Comparison of ENCODE assay signal across 10 cellular contexts in genomic region chr1:52057876-52058275, GRCh38. TPM values are rescaled to one million over a fixed set of nuclear protein-coding genes. Genes with fewer than 3 reads are reported as not detected.
A peak's percentile ranks its signal among the peaks of the same experiment; 100 is the strongest.
DNase-seq lines count a peak whose midpoint lies in the region; ATAC-seq and TF ChIP-seq lines count a peak whose summit lies in the region.
"Had no signal": no experiment of that assay in that cellular context is flagged by ENCODE, and none has a peak within 500 bp of the region (broad histone marks: within the 10 kb centered on the region; RNA-seq: fewer than 3 reads in every experiment).

No MANE protein-coding gene starts in this region.

- peaks cover 52% of the 10 kb centered on the region for H3K4me1 Mint-ChIP-seq in activated CD4-positive, alpha-beta memory T cell treated with anti-CD3 and anti-CD28 coated beads, Interleukin-2, amount 10 ng/mL, durations not matched to agents 7 days and 5 days

- no peaks in the 10 kb centered on the region for H3K27me3 Mint-ChIP-seq in activated CD4-positive, alpha-beta memory T cell treated with anti-CD3 and anti-CD28 coated beads, Interleukin-2, amount 10 ng/mL, durations not matched to agents 7 days and 5 days

- no peaks in the 10 kb centered on the region for H3K9me3 Mint-ChIP-seq in activated CD4-positive, alpha-beta memory T cell treated with anti-CD3 and anti-CD28 coated beads, Interleukin-2, amount 10 ng/mL, durations not matched to agents 7 days and 5 days

- DNase-seq in cardiac muscle cell (ENCODE audit: low read depth in 1 of 2, low spot score in 1 of 2) (peak in 1 of 2 donors; percentile 11), right atrium auricular region (ENCODE audit: low spot score) (no peak), hepatocyte (ENCODE audit: low spot score) (no peak), tibial artery (no peak), OCI-M1 (lab: John Stamatoyannopoulos, UW) (no peak), NCI-H748 (lab: John Stamatoyannopoulos, UW; ENCODE audit: unreplicated experiment) (no peak)
- DNase-seq in activated CD4-positive, alpha-beta memory T cell treated with anti-CD3 and anti-CD28 coated beads, Interleukin-2, amount 10 ng/mL, durations not matched to agents 7 days and 5 days = no peak
- DNase-seq: amygdala, DMS153 had no signal

- H3K4me3 ChIP-seq in cardiac muscle cell (peak overlapping the region; percentile 82), right atrium auricular region (no peak overlapping the region), hepatocyte (peak overlapping the region; percentile 80), tibial artery (no peak overlapping the region)

- H3K9me2 ChIP-seq in hepatocyte (replicated peaks; ENCODE audit: insufficient read depth) = no peaks in the 10 kb centered on the region

- ATAC-seq in GM18867 (IDR thresholded peaks at IDR 0.05; ENCODE audit: unreplicated experiment) = no peak

- H3K4me2 ChIP-seq in hepatocyte = peak overlapping the region; percentile 93

- peaks cover 31% of the 10 kb centered on the region for H4K20me1 ChIP-seq in hepatocyte (ENCODE audit: insufficient read depth, poor library complexity, severe bottlenecking)

- peaks cover 12% of the 10 kb centered on the region for H3K36me3 ChIP-seq in cardiac muscle cell
- H3K36me3 ChIP-seq in right atrium auricular region = peaks cover 23% of the 10 kb centered on the region
- H3K36me3 ChIP-seq in hepatocyte (replicated peaks; ENCODE audit: insufficient read depth, low read depth) = no peaks in the 10 kb centered on the region
- H3K36me3 ChIP-seq in tibial artery = peaks cover 15 to 29% (median 27%) of the 10 kb centered on the region in 3 donors

- H3K79me2 ChIP-seq in hepatocyte = peaks cover 79% of the 10 kb centered on the region

- POLR2A ChIA-PET in activated CD4-positive, alpha-beta memory T cell treated with anti-CD3 and anti-CD28 coated beads, Interleukin-2, amount 10 ng/mL, durations not matched to agents 7 days and 5 days (lab: Charles Lee) = interaction anchor here (3.4 to 6.2 kb wide), 2 partner anchors 25 to 308 kb away, joined by 11 to 64 read pairs; partner anchors contain the start of genes CC2D1B and KTI12

- no peak for TF ChIP-seq CTCF in cardiac muscle cell (IDR thresholded peaks at IDR 0.05; ENCODE audit: low read depth, low read length)
- no peak for TF ChIP-seq CTCF in right atrium auricular region (IDR thresholded peaks at IDR 0.05)
- no peak for TF ChIP-seq CTCF in hepatocyte (IDR thresholded peaks at IDR 0.05; ENCODE audit: poor library complexity)
- TF ChIP-seq CTCF in tibial artery (IDR thresholded peaks at IDR 0.05) = no peak

- H3K4me3 Mint-ChIP-seq in activated CD4-positive, alpha-beta memory T cell treated with anti-CD3 and anti-CD28 coated beads, Interleukin-2, amount 10 ng/mL, durations not matched to agents 7 days and 5 days = peak overlapping the region; percentile 88

- H3K27ac ChIP-seq in cardiac muscle cell = no peak overlapping the region
- peak overlapping the region in 1 of 2 donors; percentile 15 for H3K27ac ChIP-seq in right atrium auricular region
- H3K27ac ChIP-seq in hepatocyte = peak overlapping the region; percentile 3
- H3K27ac ChIP-seq in tibial artery = peak overlapping the region; percentile 89 to 94

- no peak overlapping the region for H3K27ac Mint-ChIP-seq in activated CD4-positive, alpha-beta memory T cell treated with anti-CD3 and anti-CD28 coated beads, Interleukin-2, amount 10 ng/mL, durations not matched to agents 7 days and 5 days

- H3K9me3 ChIP-seq in cardiac muscle cell (ENCODE audit: low read depth) (no peaks in the 10 kb centered on the region), right atrium auricular region (no peaks in the 10 kb centered on the region), hepatocyte (ENCODE audit: low read depth) (no peaks in the 10 kb centered on the region), tibial artery (no peaks in the 10 kb centered on the region)

- CTCF ChIA-PET in activated CD4-positive, alpha-beta memory T cell treated with anti-CD3 and anti-CD28 coated beads, Interleukin-2, amount 10 ng/mL, durations not matched to agents 7 days and 5 days (lab: Charles Lee) = interaction anchor here (1.1 kb wide), 1 partner anchor 54 kb away, joined by 3 read pairs; no protein-coding TSS in a partner anchor

- peaks cover 7% of the 10 kb centered on the region for H3K4me1 ChIP-seq in cardiac muscle cell (ENCODE audit: low read depth)
- peaks cover 0 to 42% of the 10 kb centered on the region in 2 donors for H3K4me1 ChIP-seq in right atrium auricular region
- peaks cover 20% of the 10 kb centered on the region for H3K4me1 ChIP-seq in hepatocyte (ENCODE audit: insufficient read depth)
- peaks cover 0 to 46% (median 31%) of the 10 kb centered on the region in 4 donors for H3K4me1 ChIP-seq in tibial artery

- intact Hi-C loops in tibial artery (cut with DNase I; ENCODE audit: low total_unique reads) = loop anchor here (5.0 to 10.0 kb wide), 2 partner anchors 309 to 1093 kb away; partner anchors contain the start of genes CC2D1B and FAF1

- H3K27me3 ChIP-seq in cardiac muscle cell = no peaks in the 10 kb centered on the region
- H3K27me3 ChIP-seq in right atrium auricular region = no peaks in the 10 kb centered on the region
- no peaks in the 10 kb centered on the region for H3K27me3 ChIP-seq in hepatocyte
- no peaks in the 10 kb centered on the region for H3K27me3 ChIP-seq in tibial artery

- peaks cover 37% of the 10 kb centered on the region for H3K36me3 Mint-ChIP-seq in activated CD4-positive, alpha-beta memory T cell treated with anti-CD3 and anti-CD28 coated beads, Interleukin-2, amount 10 ng/mL, durations not matched to agents 7 days and 5 days (ENCODE audit: low read depth)

- no peak overlapping the region for H2AFZ ChIP-seq in hepatocyte

RNA-seq across cellular contexts. Expression of gene BTF3L4, which starts 1.8 kb away (rescaled TPM):
- 51.1 and 66.0 TPM in 2 replicates for total RNA-seq in cardiac muscle cell
- 108 and 137 TPM in 2 replicates for polyA plus RNA-seq in cardiac muscle cell
- 10 to 100 TPM; 37.9 to 38.9 TPM for total RNA-seq in right atrium auricular region
- total RNA-seq in activated CD4-positive, alpha-beta memory T cell treated with anti-CD3 and anti-CD28 coated beads, Interleukin-2, amount 10 ng/mL, durations not matched to agents 7 days and 5 days = 10 to 100 TPM; 35.0 to 38.1 TPM
- total RNA-seq in hepatocyte = 73.9 and 80.2 TPM in 2 replicates
- polyA plus RNA-seq in hepatocyte = 58.6 and 67.5 TPM in 2 replicates

RNA-seq across cellular contexts. Expression of gene TXNDC12, which starts 2.9 kb away (rescaled TPM):
- total RNA-seq in cardiac muscle cell = 48.8 and 51.9 TPM in 2 replicates
- 58.0 and 62.4 TPM in 2 replicates for polyA plus RNA-seq in cardiac muscle cell
- total RNA-seq in right atrium auricular region = 10 to 100 TPM; 30.2 to 39.5 TPM
- 10 to 100 TPM; 56.6 to 63.5 TPM for total RNA-seq in activated CD4-positive, alpha-beta memory T cell treated with anti-CD3 and anti-CD28 coated beads, Interleukin-2, amount 10 ng/mL, durations not matched to agents 7 days and 5 days
- 81.0 and 89.5 TPM in 2 replicates for total RNA-seq in hepatocyte
- 86.2 and 91.1 TPM in 2 replicates for polyA plus RNA-seq in hepatocyte

RNA-seq across cellular contexts. Expression of gene KTI12, which starts 24.3 kb away (rescaled TPM):
- total RNA-seq in cardiac muscle cell (6.2 and 11.9 TPM in 2 replicates), right atrium auricular region (1 to 10 TPM; 3.3 to 4.7 TPM), hepatocyte (9.6 and 14.8 TPM in 2 replicates)
- polyA plus RNA-seq in cardiac muscle cell (6.6 and 11.0 TPM in 2 replicates), hepatocyte (10.4 and 11.4 TPM in 2 replicates)
- total RNA-seq in activated CD4-positive, alpha-beta memory T cell treated with anti-CD3 and anti-CD28 coated beads, Interleukin-2, amount 10 ng/mL, durations not matched to agents 7 days and 5 days = 10 to 100 TPM; 11.3 to 11.5 TPM

Comparison
In these comparisons a context has a peak if more than half of its experiments do, and no peak if none do; other contexts are left out.
1. H3K4me3 ChIP-seq: peak in cardiac muscle cell (single experiment) and hepatocyte (single experiment); none in right atrium auricular region (0 of 2) and tibial artery (0 of 2).